17 cellular contexts compared by ENCODE assay signal in the genomic region with DNA sequence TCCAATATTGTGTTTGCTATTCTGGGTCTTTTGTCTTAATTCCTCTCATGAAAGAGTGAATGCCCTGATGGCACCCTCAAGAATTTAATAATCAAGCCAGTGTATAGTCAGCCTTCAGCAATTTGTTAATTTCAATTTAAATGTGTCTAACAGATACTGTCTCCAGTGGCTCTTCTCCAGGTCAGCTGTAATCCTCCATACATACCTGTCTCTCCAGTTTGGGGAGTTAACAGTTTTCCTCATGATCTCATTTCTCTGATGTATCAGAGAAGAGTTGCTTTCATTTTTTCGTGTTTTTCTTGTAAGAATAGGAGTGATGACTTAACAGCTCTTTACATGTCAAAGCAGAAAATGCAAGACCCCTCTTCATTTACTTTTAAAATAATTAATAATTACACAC.
A peak's percentile ranks its signal among the peaks of the same experiment; 100 is the strongest.
DNase-seq lines count a peak whose midpoint lies in the region; ATAC-seq and TF ChIP-seq lines count a peak whose summit lies in the region.
"Had no signal": no experiment of that assay in that cellular context is flagged by ENCODE, and none has a peak within 500 bp of the region (broad histone marks: within the 10 kb centered on the region; RNA-seq: fewer than 3 reads in every experiment).

No MANE protein-coding gene starts in this region.

- DNase-seq in LNCaP clone FGC (ENCODE audit: low read depth) (peak; percentile 7), epithelial cell of esophagus (ENCODE audit: low read depth) (peak; percentile 79), middle frontal gyrus (ENCODE audit: extremely low spot score, low spot score) (no peak)
- no peak for DNase-seq in stimulated activated CD4-positive, alpha-beta T cell treated with anti-CD3 and anti-CD28 coated beads, Interleukin-4, amount 100 ng/mL, for 4 hours
- DNase-seq: 8988T; ACHN; BE2C; C1 segment of cervical spinal cord; CD4-positive, alpha-beta memory T cell; CD4-positive, CD25-positive, alpha-beta regulatory T cell; CD8-positive, alpha-beta memory T cell; COR-L47; DMS 273 treated with DMSO at 0.1 percent for 48 hours; DMS79 treated with DMSO at 0.1 percent for 48 hours; GF-D8 had no signal

- ATAC-seq in GM18867 (IDR thresholded peaks at IDR 0.05; ENCODE audit: unreplicated experiment): no peak

- H3K4me3 ChIP-seq in LNCaP clone FGC (ENCODE audit: low read depth, low read length): no peak overlapping the region
- no peak overlapping the region for H3K4me3 ChIP-seq in epithelial cell of esophagus (ENCODE audit: low read length)
- H3K4me3 ChIP-seq: BLaER1 had no signal

- TF ChIP-seq CTCF in LNCaP clone FGC (IDR thresholded peaks at IDR 0.05; ENCODE audit: control insufficient read depth, extremely low read depth, insufficient read depth) (no peak), epithelial cell of esophagus (IDR thresholded peaks at IDR 0.05; ENCODE audit: insufficient read depth, low read depth, low read length, missing control alignments) (no peak)

Comparison
In these comparisons a context has a peak if more than half of its experiments do, and no peak if none do; other contexts are left out.
1. DNase-seq: peak in LNCaP clone FGC (single experiment) and epithelial cell of esophagus (single experiment); none in middle frontal gyrus (single experiment) and stimulated activated CD4-positive, alpha-beta T cell treated with anti-CD3 and anti-CD28 coated beads, Interleukin-4, amount 100 ng/mL, for 4 hours (0 of 2).